Comparison of ENCODE assay signal across 25 cellular contexts in genomic region chr21:31684918-31685317, GRCh38. TPM values are rescaled to one million over a fixed set of nuclear protein-coding genes. Genes with fewer than 3 reads are reported as not detected.
DNase-seq lines count a peak whose midpoint lies in the region; ATAC-seq, FAIRE-seq and TF ChIP-seq lines count a peak whose summit lies in the region.
"Had no signal": no experiment of that assay in that cellular context is flagged by ENCODE, and none has a peak within 500 bp of the region (broad histone marks: within the 10 kb centered on the region; RNA-seq: fewer than 3 reads in every experiment).

No MANE protein-coding gene starts in this region.

- no peaks in the 10 kb centered on the region for H3K27me3 Mint-ChIP-seq in endothelial cell (ENCODE audit: unreplicated experiment)
- H3K27me3 Mint-ChIP-seq: CD4-positive, alpha-beta memory T cell; CD4-positive, CD25-positive, alpha-beta regulatory T cell; CD8-positive, alpha-beta memory T cell had no signal

- H3K27ac ChIP-seq in HepG2 (ENCODE audit: extremely low read length, insufficient read depth, low read length), result no peak overlapping the region
- H3K27ac ChIP-seq in right lobe of liver, result no peak overlapping the region
- H3K27ac ChIP-seq: BLaER1 had no signal

- H3K9ac ChIP-seq in HepG2 (ENCODE audit: insufficient read depth, low read depth, low read length), result no peak overlapping the region
- H3K9ac ChIP-seq: BLaER1 had no signal

- H3K27me3 ChIP-seq in HepG2 (ENCODE audit: control insufficient read depth in 1 of 2, insufficient read depth in 2 of 2, low read length in 2 of 2), result no peaks in the 10 kb centered on the region
- H3K27me3 ChIP-seq in right lobe of liver, result no peaks in the 10 kb centered on the region
- H3K27me3 ChIP-seq: BE2C, BLaER1 had no signal

- no peaks in the 10 kb centered on the region for H3K9me3 ChIP-seq in HepG2 (ENCODE audit: low read length)
- H3K9me3 ChIP-seq in right lobe of liver, result no peaks in the 10 kb centered on the region
- H3K9me3 ChIP-seq: BE2C, BLaER1 had no signal

- in situ Hi-C loops in HepG2 (cut with HindIII; ENCODE audit: extremely low pct_ligation_motif_present, low pct_unique_long_range_greater_than_20kb), result no loop called here

- no peak overlapping the region for H3K27ac Mint-ChIP-seq in endothelial cell (ENCODE audit: unreplicated experiment)
- H3K27ac Mint-ChIP-seq: CD4-positive, alpha-beta memory T cell had no signal

- H3K36me3 ChIP-seq in HepG2 (replicated peaks in 1 of 2; ENCODE audit: control insufficient read depth in 1 of 2, insufficient read depth in 2 of 2, low read length in 2 of 2) (peaks cover 24 to 75% of the 10 kb centered on the region in 2 experiments), right lobe of liver (peaks cover 0 to 77% (median 24%) of the 10 kb centered on the region in 4 donors)

- H3K4me2 ChIP-seq in HepG2 (ENCODE audit: low read depth, low read length), result no peak overlapping the region
- H3K4me2 ChIP-seq: BLaER1 had no signal

- no peaks in the 10 kb centered on the region for H3K79me2 ChIP-seq in HepG2 (ENCODE audit: insufficient read depth, low read length)

- peak overlapping the region; percentile 40 for H3K4me3 Mint-ChIP-seq in endothelial cell (ENCODE audit: unreplicated experiment)
- H3K4me3 Mint-ChIP-seq: CD14-positive monocyte; CD4-positive, alpha-beta memory T cell; CD4-positive, CD25-positive, alpha-beta regulatory T cell; CD8-positive, alpha-beta memory T cell had no signal

- DNase-seq in HepG2 (ENCODE audit: low spot score) (no peak), right lobe of liver (no peak), endothelial cell (ENCODE audit: low spot score) (no peak), urothelium cell line (ENCODE audit: low spot score) (no peak), DMS79 (lab: John Stamatoyannopoulos, UW) (no peak)
- DNase-seq in stimulated activated CD4-positive, alpha-beta T cell treated with anti-CD3 and anti-CD28 coated beads, Interleukin-15, amount 100 ng/mL, for 24 hours, result no peak
- DNase-seq: 8988T; ACHN; BE2C; C1 segment of cervical spinal cord; CD4-positive, alpha-beta memory T cell; CD4-positive, CD25-positive, alpha-beta regulatory T cell; CD8-positive, alpha-beta memory T cell; COR-L47; DMS 273 treated with DMSO at 0.1 percent for 48 hours; DMS153; DMS53; DMS79 treated with DMSO at 0.1 percent for 48 hours; GF-D8 had no signal

- no peak overlapping the region for H3K4me3 ChIP-seq in HepG2 (replicated peaks in 1 of 3; ENCODE audit: insufficient read depth in 1 of 3, low read depth in 2 of 3, low read length in 3 of 3)
- H3K4me3 ChIP-seq in right lobe of liver, result no peak overlapping the region
- H3K4me3 ChIP-seq: BLaER1 had no signal

- peaks cover 33% of the 10 kb centered on the region for H3K36me3 Mint-ChIP-seq in endothelial cell (ENCODE audit: low read depth, unreplicated experiment)

- POLR2A ChIA-PET in HepG2 (lab: Yijun Ruan, JAX), result no interaction called here

- H3K9me3 Mint-ChIP-seq in endothelial cell (ENCODE audit: unreplicated experiment), result no peaks in the 10 kb centered on the region
- H3K9me3 Mint-ChIP-seq: CD14-positive monocyte; CD4-positive, alpha-beta memory T cell; CD4-positive, CD25-positive, alpha-beta regulatory T cell; CD8-positive, alpha-beta memory T cell had no signal

- no peaks in the 10 kb centered on the region for H3K4me1 Mint-ChIP-seq in endothelial cell (ENCODE audit: unreplicated experiment)
- H3K4me1 Mint-ChIP-seq: CD14-positive monocyte had no signal

- no peak overlapping the region for H2AFZ ChIP-seq in HepG2 (ENCODE audit: low read length)

- no peak for TF ChIP-seq EP300 in HepG2 (IDR thresholded peaks at IDR 0.05; ENCODE audit: low read depth in 2 of 2, low read length in 2 of 2)
- TF ChIP-seq EP300 in HepG2 (CRISPR knock-in tag; IDR thresholded peaks at IDR 0.05; ENCODE audit: borderline replicate concordance), result no peak

- intact Hi-C loops in HepG2 (cut with micrococcal nuclease; ENCODE audit: unreplicated experiment) (no loop called here), right lobe of liver (cut with DNase I) (no loop called here)

- no peak for TF ChIP-seq POLR2A in HepG2 (IDR thresholded peaks at IDR 0.05; ENCODE audit: insufficient read depth in 1 of 2, low read depth in 2 of 2, low read length in 2 of 2)
- no peak for TF ChIP-seq POLR2A in right lobe of liver (IDR thresholded peaks at IDR 0.05)

- FAIRE-seq in HepG2 (lab: Jason Lieb, UNC), result no peak
- peak; percentile 20 for FAIRE-seq in urothelium cell line (lab: Jason Lieb, UNC)
- FAIRE-seq: A204.1, G401.6, GM12891, GM19239 had no signal

- 97% methylated on average over 7 of the region's 7 CpGs for WGBS in HepG2 (ENCODE audit: low lambda C conversion rate)
- 92% methylated on average over 7 of the region's 7 CpGs for WGBS in right lobe of liver (ENCODE audit: insufficient coverage, low coverage, low lambda C conversion rate, missing lambda C conversion rate)

- H4K20me1 ChIP-seq in HepG2 (ENCODE audit: insufficient read depth, low read length), result no peaks in the 10 kb centered on the region; the same call in 1 of the 2 replicates

- CTCF ChIA-PET in HepG2 (lab: Yijun Ruan, JAX; ENCODE audit: low intra/inter-chr PET ratio, low total read pairs), result no interaction called here

- no peak for TF ChIP-seq CTCF in HepG2 (CRISPR knock-in tag; IDR thresholded peaks at IDR 0.05)
- TF ChIP-seq CTCF in right lobe of liver (IDR thresholded peaks at IDR 0.05), result no peak
- TF ChIP-seq CTCF in endothelial cell (IDR thresholded peaks at IDR 0.05; ENCODE audit: unreplicated experiment), result no peak

- BruUV-seq in HepG2 (replicated peaks; lab: Mats Ljungman, UMichigan), result no TSS peak

- H3K4me1 ChIP-seq in HepG2 (ENCODE audit: insufficient read depth, low read length) (no peaks in the 10 kb centered on the region), right lobe of liver (no peaks in the 10 kb centered on the region)
- H3K4me1 ChIP-seq: BE2C, BLaER1 had no signal

- TF ChIP-seq RAD21 in HepG2 (CRISPR knock-in tag; IDR thresholded peaks at IDR 0.05), result no peak

- ATAC-seq in HepG2 (no peak), right lobe of liver (no peak)

TF ChIP-seq in HepG2, 621 proteins besides CTCF, POLR2A, EP300 and RAD21:
- no peak for TF ChIP-seq NKX3-1 (CRISPR knock-in tag; IDR thresholded peaks at IDR 0.05)
- no peak for TF ChIP-seq RBM22 (optimal IDR thresholded peaks at IDR 0.05; ENCODE audit: low read length)
- TF ChIP-seq HNRNPK (IDR thresholded peaks at IDR 0.05; ENCODE audit: low read depth, low read length, poor library complexity, severe bottlenecking), result peak; percentile 86
- TF ChIP-seq PCBP1 (IDR thresholded peaks at IDR 0.05; ENCODE audit: borderline replicate concordance, low read depth, low read length), result no peak
TF ChIP-seq in HepG2: peak in this region for 1.

RNA-seq across cellular contexts. Expression of gene SOD1, which starts 25.4 kb away (rescaled TPM):
- total RNA-seq in HepG2 (2016; rRNA removed; fragmentation: Illumina TruSeq; extraction: Trizol), result 537 and 796 TPM in 2 replicates
- 111 and 115 TPM in 2 replicates for total RNA-seq in HepG2 (2016; cell fraction: cytosol; rRNA removed; fragmentation: Illumina TruSeq; extraction: Trizol; ENCODE audit: low read depth)
- 560 and 812 TPM in 2 replicates for total RNA-seq in HepG2 (2016; cell fraction: insoluble cytoplasmic fraction; rRNA removed; fragmentation: Illumina TruSeq; extraction: Trizol)
- 188 and 193 TPM in 2 replicates for total RNA-seq in HepG2 (2016; cell fraction: membrane; rRNA removed; fragmentation: Illumina TruSeq; extraction: Trizol)
- 192 and 198 TPM in 2 replicates for total RNA-seq in HepG2 (2016; cell fraction: nucleus; rRNA removed; fragmentation: Illumina TruSeq; extraction: Trizol)
- 220 and 317 TPM in 2 replicates for polyA plus RNA-seq in HepG2 (2011; rRNA removed)
- polyA plus RNA-seq in HepG2 (2011; cell fraction: cytosol; rRNA removed), result 351 and 366 TPM in 2 replicates
- polyA plus RNA-seq in HepG2 (2011; cell fraction: nucleus; rRNA removed), result 86.6 and 92.5 TPM in 2 replicates
- polyA plus RNA-seq in HepG2 (2012), result 298 and 405 TPM in 2 replicates
- polyA plus RNA-seq in HepG2 (2016; cell fraction: cytosol; fragmentation: Illumina TruSeq; extraction: Trizol; ENCODE audit: low read depth), result 103 and 124 TPM in 2 replicates
- 763 and 855 TPM in 2 replicates for polyA plus RNA-seq in HepG2 (2016; cell fraction: insoluble cytoplasmic fraction; fragmentation: Illumina TruSeq; extraction: Trizol; ENCODE audit: low read depth)
- 153 and 169 TPM in 2 replicates for polyA plus RNA-seq in HepG2 (2016; cell fraction: membrane; fragmentation: Illumina TruSeq; extraction: Trizol; ENCODE audit: low read depth)
- polyA plus RNA-seq in HepG2 (2016; cell fraction: nucleus; fragmentation: Illumina TruSeq; extraction: Trizol; ENCODE audit: insufficient read depth, low read depth), result 306 and 314 TPM in 2 replicates
- 81.8 and 102 TPM in 2 replicates for polyA minus RNA-seq in HepG2 (2011; rRNA and poly(A)+ RNA removed; ENCODE audit: low replicate concordance)
- 290 and 341 TPM in 2 replicates for polyA minus RNA-seq in HepG2 (2011; cell fraction: cytosol; rRNA and poly(A)+ RNA removed)
- polyA minus RNA-seq in HepG2 (2011; cell fraction: nucleus; rRNA and poly(A)+ RNA removed), result 57.2 and 63.5 TPM in 2 replicates
- 1,000 to 10,000 TPM in 1 of 6 experiments, 100 to 1,000 TPM in 5; 398 to 1,176 (median 518) TPM for total RNA-seq in right lobe of liver
- total RNA-seq in endothelial cell (ENCODE audit: unreplicated experiment), result 145 TPM

RNA-seq across cellular contexts. Expression of gene SCAF4, which starts 47.0 kb away (rescaled TPM):
- total RNA-seq in HepG2 (2016; rRNA removed; fragmentation: Illumina TruSeq; extraction: Trizol) (7.8 and 9.1 TPM in 2 replicates), right lobe of liver (10 to 100 TPM; 10.1 to 18.5 (median 13.7) TPM), endothelial cell (ENCODE audit: unreplicated experiment) (49.7 TPM)
- 11.3 and 15.0 TPM in 2 replicates for total RNA-seq in HepG2 (2016; cell fraction: cytosol; rRNA removed; fragmentation: Illumina TruSeq; extraction: Trizol; ENCODE audit: low read depth)
- total RNA-seq in HepG2 (2016; cell fraction: insoluble cytoplasmic fraction; rRNA removed; fragmentation: Illumina TruSeq; extraction: Trizol), result 6.5 and 9.5 TPM in 2 replicates
- 5.5 and 5.8 TPM in 2 replicates for total RNA-seq in HepG2 (2016; cell fraction: membrane; rRNA removed; fragmentation: Illumina TruSeq; extraction: Trizol)
- 31.8 and 33.5 TPM in 2 replicates for total RNA-seq in HepG2 (2016; cell fraction: nucleus; rRNA removed; fragmentation: Illumina TruSeq; extraction: Trizol)
- 11.1 and 11.5 TPM in 2 replicates for polyA plus RNA-seq in HepG2 (2011; rRNA removed)
- polyA plus RNA-seq in HepG2 (2011; cell fraction: cytosol; rRNA removed), result 3.4 and 4.2 TPM in 2 replicates
- 41.8 and 44.1 TPM in 2 replicates for polyA plus RNA-seq in HepG2 (2011; cell fraction: nucleus; rRNA removed)
- polyA plus RNA-seq in HepG2 (2012), result 22.5 and 23.1 TPM in 2 replicates
- polyA plus RNA-seq in HepG2 (2016; cell fraction: cytosol; fragmentation: Illumina TruSeq; extraction: Trizol; ENCODE audit: low read depth), result 0.96 and 1.1 TPM in 2 replicates
- polyA plus RNA-seq in HepG2 (2016; cell fraction: insoluble cytoplasmic fraction; fragmentation: Illumina TruSeq; extraction: Trizol; ENCODE audit: low read depth), result 16.6 and 22.3 TPM in 2 replicates
- polyA plus RNA-seq in HepG2 (2016; cell fraction: membrane; fragmentation: Illumina TruSeq; extraction: Trizol; ENCODE audit: low read depth), result 2.3 and 2.9 TPM in 2 replicates
- polyA plus RNA-seq in HepG2 (2016; cell fraction: nucleus; fragmentation: Illumina TruSeq; extraction: Trizol; ENCODE audit: insufficient read depth, low read depth), result 55.4 and 57.4 TPM in 2 replicates
- polyA minus RNA-seq in HepG2 (2011; rRNA and poly(A)+ RNA removed; ENCODE audit: low replicate concordance), result 15.5 and 17.2 TPM in 2 replicates
- 8.9 and 9.3 TPM in 2 replicates for polyA minus RNA-seq in HepG2 (2011; cell fraction: cytosol; rRNA and poly(A)+ RNA removed)
- polyA minus RNA-seq in HepG2 (2011; cell fraction: nucleus; rRNA and poly(A)+ RNA removed), result 113 and 114 TPM in 2 replicates
